ENCODE assay signal across 13 cellular contexts in the genomic region with DNA sequence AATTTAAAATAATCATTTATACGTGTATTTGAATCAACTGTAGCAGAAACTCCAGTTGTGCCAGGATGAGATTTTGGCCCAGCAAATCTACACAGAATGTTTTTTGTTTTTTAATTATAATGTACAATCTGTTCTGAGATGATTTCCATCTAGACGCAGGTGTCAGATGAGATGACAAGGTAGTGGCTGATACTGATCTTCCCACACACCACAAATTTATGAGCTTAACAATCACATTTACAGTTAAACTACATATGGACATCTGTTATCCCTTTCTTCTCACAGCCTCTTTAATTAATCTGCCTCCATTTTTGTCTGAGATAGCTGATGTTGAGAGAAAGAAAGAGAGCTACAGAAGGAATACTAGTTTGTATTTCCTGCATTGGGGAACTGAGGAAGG. TPM values are rescaled to one million over a fixed set of nuclear protein-coding genes. Genes with fewer than 3 reads are reported as not detected.
DNase-seq lines count a peak whose midpoint lies in the region; ATAC-seq and TF ChIP-seq lines count a peak whose summit lies in the region.
"Had no signal": no experiment of that assay in that cellular context is flagged by ENCODE, and none has a peak within 500 bp of the region (broad histone marks: within the 10 kb centered on the region; RNA-seq: fewer than 3 reads in every experiment).

No MANE protein-coding gene starts in this region.

- POLR2A ChIA-PET in T-cell (lab: Charles Lee): interaction anchor here in 1 of 2 donors (0.6 kb wide), 1 partner anchor 913 kb away, joined by 7 read pairs; no protein-coding TSS in a partner anchor

- H3K36me3 ChIP-seq in Loucy (ENCODE audit: insufficient read depth, low read length): no peaks in the 10 kb centered on the region
- H3K36me3 ChIP-seq: BLaER1 had no signal

- CTCF ChIA-PET in T-cell (lab: Charles Lee): interaction anchor here in 1 of 2 donors (0.5 kb wide), 1 partner anchor 12 kb away, joined by 3 read pairs; no protein-coding TSS in a partner anchor

- H3K79me2 ChIP-seq in Loucy (ENCODE audit: insufficient read depth, low read length): no peaks in the 10 kb centered on the region

- H3K4me1 Mint-ChIP-seq in T-cell: no peaks in the 10 kb centered on the region
- H3K4me1 Mint-ChIP-seq: CD14-positive monocyte; CD4-positive, alpha-beta memory T cell; H9 had no signal

- ATAC-seq in HG02870 (IDR thresholded peaks at IDR 0.05; ENCODE audit: unreplicated experiment): no peak
- ATAC-seq in T-cell (replicated peaks in 1 of 4): no peak

- H2AFZ ChIP-seq in Loucy (ENCODE audit: low read length): no peak overlapping the region

- no peak overlapping the region for H3K27ac Mint-ChIP-seq in T-cell
- H3K27ac Mint-ChIP-seq: CD4-positive, alpha-beta memory T cell; H9 had no signal

- H3K4me1 ChIP-seq in Loucy (ENCODE audit: insufficient read depth, low read length, poor library complexity, severe bottlenecking): peaks cover 19% of the 10 kb centered on the region
- H3K4me1 ChIP-seq: BLaER1 had no signal

- H3K4me3 Mint-ChIP-seq in T-cell: no peak overlapping the region
- H3K4me3 Mint-ChIP-seq: CD14-positive monocyte; CD4-positive, alpha-beta memory T cell; H9 had no signal

- DNase-seq in DMS 273 treated with DMSO at 0.1 percent for 48 hours (lab: John Stamatoyannopoulos, UW) (peak; percentile 34), NCI-H2171 treated with DMSO at 0.1 percent for 48 hours (lab: John Stamatoyannopoulos, UW) (peak; percentile 81), iPS-NIHi7 (ENCODE audit: extremely low spot score) (no peak), T-cell (no peak)
- no peak for DNase-seq in stimulated activated naive CD4-positive, alpha-beta T cell treated with Interleukin-2 at 50 U/mL for 16 hours (lab: John Stamatoyannopoulos, UW)
- DNase-seq: 8988T; CD4-positive, alpha-beta memory T cell; H9 had no signal

- H3K27me3 ChIP-seq in Loucy (ENCODE audit: insufficient read depth, low read length, poor library complexity, severe bottlenecking): peaks cover 8% of the 10 kb centered on the region
- H3K27me3 ChIP-seq: BLaER1 had no signal

- H3K9me3 Mint-ChIP-seq in T-cell: no peaks in the 10 kb centered on the region
- H3K9me3 Mint-ChIP-seq: CD14-positive monocyte, H9 had no signal

- H3F3A ChIP-seq in Loucy (ENCODE audit: low read depth): no peaks in the 10 kb centered on the region

- peaks cover 1 to 16% of the 10 kb centered on the region in 2 donors for H3K27me3 Mint-ChIP-seq in T-cell

- H3K9me3 ChIP-seq in Loucy (ENCODE audit: insufficient read depth, low read depth, low read length): no peaks in the 10 kb centered on the region
- H3K9me3 ChIP-seq: BLaER1 had no signal

- no peak overlapping the region for H3K9ac ChIP-seq in Loucy (ENCODE audit: low read depth, low read length, poor library complexity, severe bottlenecking)
- H3K9ac ChIP-seq: BLaER1 had no signal

- no peaks in the 10 kb centered on the region for H4K20me1 ChIP-seq in Loucy (ENCODE audit: insufficient read depth, low read length, poor library complexity, severe bottlenecking)
- H4K20me1 ChIP-seq: BLaER1 had no signal

- H3K9me2 ChIP-seq in Loucy (replicated peaks; ENCODE audit: low read depth, low read length): no peaks in the 10 kb centered on the region

- H3K4me2 ChIP-seq in Loucy (ENCODE audit: low read depth, low read length, poor library complexity, severe bottlenecking): peak overlapping the region; percentile 26
- H3K4me2 ChIP-seq: BLaER1 had no signal

- no peaks in the 10 kb centered on the region for H3K36me3 Mint-ChIP-seq in T-cell
- H3K36me3 Mint-ChIP-seq: CD14-positive monocyte; CD4-positive, alpha-beta memory T cell had no signal

- H3K4me3 ChIP-seq in Loucy (ENCODE audit: low read length, poor library complexity, severe bottlenecking): no peak overlapping the region
- H3K4me3 ChIP-seq: BLaER1 had no signal

- no peak for TF ChIP-seq CTCF in Loucy (conservative IDR thresholded peaks at IDR 0.05; ENCODE audit: low read length)

RNA-seq across cellular contexts. Expression of a gene that starts 23.5 kb away (rescaled TPM):
- total RNA-seq in T-cell: not detected
- total RNA-seq: CD4-positive, alpha-beta memory T cell; HT-29 had no signal

Comparison
In these comparisons a context has a peak if more than half of its experiments do, and no peak if none do; other contexts are left out.
1. DNase-seq: peak in DMS 273 treated with DMSO at 0.1 percent for 48 hours (single experiment) and NCI-H2171 treated with DMSO at 0.1 percent for 48 hours (single experiment); none in iPS-NIHi7 (single experiment), T-cell (0 of 34) and stimulated activated naive CD4-positive, alpha-beta T cell treated with Interleukin-2 at 50 U/mL for 16 hours (single experiment).